Comparison of ENCODE assay signal across 30 cellular contexts in genomic region chr22:21603973-21604372, GRCh38. TPM values are rescaled to one million over a fixed set of nuclear protein-coding genes. Genes with fewer than 3 reads are reported as not detected.
"Had no signal": no experiment of that assay in that cellular context is flagged by ENCODE, and none has a peak within 500 bp of the region (broad histone marks: within the 10 kb centered on the region; RNA-seq: fewer than 3 reads in every experiment).

No MANE protein-coding gene starts in this region.

- H3K36me3 Mint-ChIP-seq: activated naive CD4-positive, alpha-beta T cell treated with anti-CD3 and anti-CD28 coated beads, Interleukin-2, amount 50 U/mL, for 72 hours had no signal

- H3K4me3 ChIP-seq: ascending aorta, breast epithelium, cardiac muscle cell, colonic mucosa, dorsolateral prefrontal cortex, gastrocnemius medialis, heart right ventricle, hepatocyte had no signal

- H3K9me3 ChIP-seq: ascending aorta, breast epithelium, colonic mucosa, gastrocnemius medialis, heart right ventricle had no signal

- H3K4me3 Mint-ChIP-seq: activated B cell treated with CpG ODN at 0.5 μM for 24 hours; activated CD8-positive, alpha-beta T cell treated with anti-CD3 and anti-CD28 coated beads for 36 hours; activated naive CD4-positive, alpha-beta T cell treated with anti-CD3 and anti-CD28 coated beads, Interleukin-2, amount 10 ng/mL, durations not matched to agents 7 days and 5 days; activated naive CD8-positive, alpha-beta T cell treated with anti-CD3 and anti-CD28 coated beads, Interleukin-2, amount 10 ng/mL, durations not matched to agents 7 days and 5 days; brain; endodermal cell had no signal

- DNase-seq: activated B cell treated with CpG ODN at 0.5 μM for 24 hours; activated CD4-positive, alpha-beta T cell treated with anti-CD3 and anti-CD28 coated beads for 48 hours; activated CD4-positive, alpha-beta T cell treated with anti-CD3 and anti-CD28 coated beads, Interleukin-2, amount 50 U/mL, for 1 hour; activated CD4-positive, alpha-beta T cell treated with anti-CD3 and anti-CD28 coated beads, Interleukin-2, amount 50 U/mL, for 48 hours; activated CD8-positive, alpha-beta memory T cell treated with anti-CD3 and anti-CD28 coated beads for 24 hours; activated CD8-positive, alpha-beta T cell treated with anti-CD3 and anti-CD28 coated beads for 36 hours; activated gamma-delta T cell; activated naive CD4-positive, alpha-beta T cell; activated naive CD4-positive, alpha-beta T cell treated with anti-CD3 and anti-CD28 coated beads, Interleukin-2, amount 10 ng/mL, durations not matched to agents 7 days and 5 days; activated naive CD8-positive, alpha-beta T cell treated with anti-CD3 and anti-CD28 coated beads, Interleukin-2, amount 10 ng/mL, durations not matched to agents 7 days and 5 days; activated T-cell treated with anti-CD3 and anti-CD28 coated beads, Interleukin-2, amount 50 U/mL, for 48 hours; central memory CD4-positive, alpha-beta T cell; cerebellar nuclear complex; colonic mucosa; dorsolateral prefrontal cortex; effector memory CD4-positive, alpha-beta T cell; endodermal cell; foreskin keratinocyte; gastrocnemius medialis; heart right ventricle; T-helper 2 cell; WERI-Rb-1 had no signal

- H3K27me3 Mint-ChIP-seq: activated B cell treated with CpG ODN at 0.5 μM for 24 hours; activated CD8-positive, alpha-beta T cell treated with anti-CD3 and anti-CD28 coated beads for 36 hours; activated naive CD4-positive, alpha-beta T cell treated with anti-CD3 and anti-CD28 coated beads, Interleukin-2, amount 10 ng/mL, durations not matched to agents 7 days and 5 days; activated naive CD8-positive, alpha-beta T cell treated with anti-CD3 and anti-CD28 coated beads, Interleukin-2, amount 10 ng/mL, durations not matched to agents 7 days and 5 days; brain had no signal

- H3K9me3 Mint-ChIP-seq: activated B cell treated with CpG ODN at 0.5 μM for 24 hours; activated CD8-positive, alpha-beta T cell treated with anti-CD3 and anti-CD28 coated beads for 36 hours; activated naive CD4-positive, alpha-beta T cell treated with anti-CD3 and anti-CD28 coated beads, Interleukin-2, amount 10 ng/mL, durations not matched to agents 7 days and 5 days; activated naive CD4-positive, alpha-beta T cell treated with anti-CD3 and anti-CD28 coated beads, Interleukin-2, amount 50 U/mL, for 72 hours; activated naive CD8-positive, alpha-beta T cell treated with anti-CD3 and anti-CD28 coated beads, Interleukin-2, amount 10 ng/mL, durations not matched to agents 7 days and 5 days; brain; endodermal cell had no signal

- ATAC-seq: activated CD4-positive, CD25-positive, alpha-beta regulatory T cell treated with anti-CD3 and anti-CD28 coated beads, Interleukin-2, amount 50 U/mL, for 24 hours; activated CD8-positive, alpha-beta T cell treated with anti-CD3 and anti-CD28 coated beads for 36 hours; activated naive CD4-positive, alpha-beta T cell treated with anti-CD3 and anti-CD28 coated beads, Interleukin-2, amount 50 U/mL, for 72 hours; esophagus mucosa; foreskin keratinocyte; gastrocnemius medialis; heart right ventricle had no signal

- H3K4me1 ChIP-seq: breast epithelium, colonic mucosa, foreskin keratinocyte had no signal

- H2AFZ ChIP-seq: hepatocyte had no signal

- H3K4me2 ChIP-seq: hepatocyte had no signal

- H3K27me3 ChIP-seq: ascending aorta, breast epithelium, cardiac muscle cell, colonic mucosa, dorsolateral prefrontal cortex, foreskin keratinocyte, gastrocnemius medialis, heart right ventricle, hepatocyte had no signal

- H3K27ac Mint-ChIP-seq: activated B cell treated with CpG ODN at 0.5 μM for 24 hours; activated CD8-positive, alpha-beta T cell treated with anti-CD3 and anti-CD28 coated beads for 36 hours; activated naive CD4-positive, alpha-beta T cell treated with anti-CD3 and anti-CD28 coated beads, Interleukin-2, amount 10 ng/mL, durations not matched to agents 7 days and 5 days; activated naive CD8-positive, alpha-beta T cell treated with anti-CD3 and anti-CD28 coated beads, Interleukin-2, amount 10 ng/mL, durations not matched to agents 7 days and 5 days; brain; endodermal cell had no signal

- H3K36me3 ChIP-seq: ascending aorta, breast epithelium, cardiac muscle cell, colonic mucosa, gastrocnemius medialis had no signal

- H3K27ac ChIP-seq: ascending aorta, breast epithelium, cardiac muscle cell, colonic mucosa, dorsolateral prefrontal cortex, foreskin keratinocyte, gastrocnemius medialis, heart right ventricle, hepatocyte, WERI-Rb-1 had no signal

RNA-seq across cellular contexts. Expression of gene CCDC116, which starts 28.6 kb away (rescaled TPM):
- total RNA-seq: ascending aorta, esophagus mucosa had no signal

RNA-seq across cellular contexts. Expression of gene RIMBP3C, which starts 52.7 kb away (rescaled TPM):
- total RNA-seq: ascending aorta had no signal
- polyA plus RNA-seq: heart right ventricle, hepatocyte had no signal
